In genomic region chr22:25645266-25645665, GRCh38 we compare ENCODE assay signal across 1 cellular context.
TF ChIP-seq lines count a peak whose summit lies in the region.

No MANE protein-coding gene starts in this region.

TF ChIP-seq in H1, 55 proteins besides CTCF, POLR2A, EP300 and RAD21 (continued from another document):
- TF ChIP-seq PHF8 (conservative IDR thresholded peaks at IDR 0.05; ENCODE audit: low read depth, low read length) (no peak), SIX5 (IDR thresholded peaks at IDR 0.05; ENCODE audit: low read depth, low read length) (no peak), EZH2 (IDR thresholded peaks at IDR 0.05; ENCODE audit: low read depth, low read length, severe bottlenecking) (no peak), ATF2 (IDR thresholded peaks at IDR 0.05; ENCODE audit: low read length) (no peak), CHD2 (IDR thresholded peaks at IDR 0.05; ENCODE audit: low read length) (no peak), GABPA (IDR thresholded peaks at IDR 0.05; ENCODE audit: borderline replicate concordance, insufficient read depth, low read length) (no peak), MAFK (IDR thresholded peaks at IDR 0.05; ENCODE audit: low read depth, low read length) (no peak), TEAD4 (IDR thresholded peaks at IDR 0.05; ENCODE audit: low read depth, low read length) (no peak), SUZ12 (IDR thresholded peaks at IDR 0.05; ENCODE audit: low read length) (no peak), USF2 (IDR thresholded peaks at IDR 0.05; ENCODE audit: low read length) (no peak)
